ENCODE assay signal across 1 cellular context in genomic region chr6:107784669-107785068, GRCh38.
TF ChIP-seq lines count a peak whose summit lies in the region.

No MANE protein-coding gene starts in this region.

TF ChIP-seq in K562, 482 proteins besides CTCF, POLR2A, EP300 and RAD21 (continued from another document):
- TF ChIP-seq THAP12 (CRISPR knock-in tag; IDR thresholded peaks at IDR 0.05) (no peak), ARNT (IDR thresholded peaks at IDR 0.05) (no peak), KLF13 (tag; IDR thresholded peaks at IDR 0.05; ENCODE audit: borderline replicate concordance, low read depth) (no peak), ZBED1 (IDR thresholded peaks at IDR 0.05) (no peak), SUPT5H (IDR thresholded peaks at IDR 0.05) (no peak), NR0B1 (IDR thresholded peaks at IDR 0.05; ENCODE audit: partially characterized antibody) (no peak), ARID1B (IDR thresholded peaks at IDR 0.05) (0 out of 2 replicates have a peak, but pooled peaks have one; percentile 13), NEUROD1 (IDR thresholded peaks at IDR 0.05; ENCODE audit: borderline replicate concordance, low read depth, low read length, partially characterized antibody) (no peak), CBFA2T3 (IDR thresholded peaks at IDR 0.05) (peak; percentile 68), ZNF3 (CRISPR knock-in tag; IDR thresholded peaks at IDR 0.05) (no peak)
